In genomic region chr11:120303004-120303637, GRCh38 we compare ENCODE assay signal across 1 cellular context.
TF ChIP-seq lines count a peak whose summit lies in the region.

No MANE protein-coding gene starts in this region.

TF ChIP-seq in liver, 16 proteins besides CTCF, POLR2A, EP300 and RAD21 (continued from another document):
- TF ChIP-seq ZBTB33 (IDR thresholded peaks at IDR 0.05), result no peak
